Comparison of ENCODE assay signal across 8 cellular contexts in genomic region chr14:76958975-76959710, GRCh38.
DNase-seq lines count a peak whose midpoint lies in the region; ATAC-seq and TF ChIP-seq lines count a peak whose summit lies in the region.

No MANE protein-coding gene starts in this region.

- no peaks in the 10 kb centered on the region for H3K27me3 ChIP-seq in tibial artery

- no peak overlapping the region for H3K4me3 ChIP-seq in tibial artery

- POLR2A ChIA-PET in RWPE1 (lab: Yijun Ruan, JAX; ENCODE audit: low non-redundant PET): no interaction called here

- peak overlapping the region; percentile 100 for H3K27ac ChIP-seq in RWPE1
- peak overlapping the region; percentile 92 to 94 for H3K27ac ChIP-seq in tibial artery

- TF ChIP-seq CTCF in RWPE1 (conservative IDR thresholded peaks at IDR 0.05; ENCODE audit: low read depth): no peak
- TF ChIP-seq CTCF in tibial artery (IDR thresholded peaks at IDR 0.05): no peak

- peaks cover 0 to 83% (median 79%) of the 10 kb centered on the region in 4 donors for H3K4me1 ChIP-seq in tibial artery

- no peaks in the 10 kb centered on the region for H3K36me3 ChIP-seq in tibial artery

- CTCF ChIA-PET in RWPE1 (lab: Yijun Ruan, JAX): interaction anchor here (1.0 to 1.2 kb wide), 2 partner anchors 62 to 111 kb away, joined by 3 read pairs; no protein-coding TSS in a partner anchor

- H3K9me3 ChIP-seq in tibial artery: no peaks in the 10 kb centered on the region

- ATAC-seq in GM21515 (IDR thresholded peaks at IDR 0.05; ENCODE audit: unreplicated experiment): peak; percentile 24
- ATAC-seq in HG02970 (IDR thresholded peaks at IDR 0.05; ENCODE audit: low FRiP score, unreplicated experiment): no peak

- DNase-seq in Daoy (ENCODE audit: low read depth) (peak; percentile 84), RWPE1 (ENCODE audit: low spot score) (peak; percentile 49), glomerular visceral epithelial cell (ENCODE audit: extremely low spot score) (peak; percentile 97), tibial artery (peak; percentile 72 to 95), NCI-H524 (lab: John Stamatoyannopoulos, UW) (no peak), SKM-1 treated with dmso at 0.1 percent for 144 hours (lab: John Stamatoyannopoulos, UW; ENCODE audit: unreplicated experiment) (no peak)

- intact Hi-C loops in tibial artery (cut with DNase I; ENCODE audit: low total_unique reads): loop anchor here (5.0 kb wide), 3 partner anchors 48 to 83 kb away; partner anchors contain the start of gene IRF2BPL

Comparison
In these comparisons a context has a peak if more than half of its experiments do, and no peak if none do; other contexts are left out.
1. DNase-seq: peak in Daoy (single experiment), RWPE1 (single experiment), glomerular visceral epithelial cell (single experiment) and tibial artery (2 of 2); none in NCI-H524 (0 of 2) and SKM-1 treated with dmso at 0.1 percent for 144 hours (single experiment).